ENCODE assay signal across 1 cellular context in genomic region chr3:186930143-186930638, GRCh38.
TF ChIP-seq lines count a peak whose summit lies in the region.

A gene with protein sequence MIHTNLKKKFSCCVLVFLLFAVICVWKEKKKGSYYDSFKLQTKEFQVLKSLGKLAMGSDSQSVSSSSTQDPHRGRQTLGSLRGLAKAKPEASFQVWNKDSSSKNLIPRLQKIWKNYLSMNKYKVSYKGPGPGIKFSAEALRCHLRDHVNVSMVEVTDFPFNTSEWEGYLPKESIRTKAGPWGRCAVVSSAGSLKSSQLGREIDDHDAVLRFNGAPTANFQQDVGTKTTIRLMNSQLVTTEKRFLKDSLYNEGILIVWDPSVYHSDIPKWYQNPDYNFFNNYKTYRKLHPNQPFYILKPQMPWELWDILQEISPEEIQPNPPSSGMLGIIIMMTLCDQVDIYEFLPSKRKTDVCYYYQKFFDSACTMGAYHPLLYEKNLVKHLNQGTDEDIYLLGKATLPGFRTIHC (plus strand): TSS chr3:186930526. CDS start chr3:187042704, 112,178 bp downstream.

TF ChIP-seq in GM12878, 131 proteins besides CTCF, POLR2A, EP300 and RAD21 (continued from another document and continues in another):
- TF ChIP-seq, protein P1, sequence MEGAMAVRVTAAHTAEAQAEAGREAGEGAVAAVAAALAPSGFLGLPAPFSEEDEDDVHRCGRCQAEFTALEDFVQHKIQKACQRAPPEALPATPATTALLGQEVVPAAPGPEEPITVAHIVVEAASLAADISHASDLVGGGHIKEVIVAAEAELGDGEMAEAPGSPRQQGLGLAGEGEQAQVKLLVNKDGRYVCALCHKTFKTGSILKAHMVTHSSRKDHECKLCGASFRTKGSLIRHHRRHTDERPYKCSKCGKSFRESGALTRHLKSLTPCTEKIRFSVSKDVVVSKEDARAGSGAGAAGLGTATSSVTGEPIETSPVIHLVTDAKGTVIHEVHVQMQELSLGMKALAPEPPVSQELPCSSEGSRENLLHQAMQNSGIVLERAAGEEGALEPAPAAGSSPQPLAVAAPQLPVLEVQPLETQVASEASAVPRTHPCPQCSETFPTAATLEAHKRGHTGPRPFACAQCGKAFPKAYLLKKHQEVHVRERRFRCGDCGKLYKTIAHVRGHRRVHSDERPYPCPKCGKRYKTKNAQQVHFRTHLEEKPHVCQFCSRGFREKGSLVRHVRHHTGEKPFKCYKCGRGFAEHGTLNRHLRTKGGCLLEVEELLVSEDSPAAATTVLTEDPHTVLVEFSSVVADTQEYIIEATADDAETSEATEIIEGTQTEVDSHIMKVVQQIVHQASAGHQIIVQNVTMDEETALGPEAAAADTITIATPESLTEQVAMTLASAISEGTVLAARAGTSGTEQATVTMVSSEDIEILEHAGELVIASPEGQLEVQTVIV (IDR thresholded peaks at IDR 0.05; ENCODE audit: borderline replicate concordance, partially characterized antibody): no peak
- TF ChIP-seq, protein P2, sequence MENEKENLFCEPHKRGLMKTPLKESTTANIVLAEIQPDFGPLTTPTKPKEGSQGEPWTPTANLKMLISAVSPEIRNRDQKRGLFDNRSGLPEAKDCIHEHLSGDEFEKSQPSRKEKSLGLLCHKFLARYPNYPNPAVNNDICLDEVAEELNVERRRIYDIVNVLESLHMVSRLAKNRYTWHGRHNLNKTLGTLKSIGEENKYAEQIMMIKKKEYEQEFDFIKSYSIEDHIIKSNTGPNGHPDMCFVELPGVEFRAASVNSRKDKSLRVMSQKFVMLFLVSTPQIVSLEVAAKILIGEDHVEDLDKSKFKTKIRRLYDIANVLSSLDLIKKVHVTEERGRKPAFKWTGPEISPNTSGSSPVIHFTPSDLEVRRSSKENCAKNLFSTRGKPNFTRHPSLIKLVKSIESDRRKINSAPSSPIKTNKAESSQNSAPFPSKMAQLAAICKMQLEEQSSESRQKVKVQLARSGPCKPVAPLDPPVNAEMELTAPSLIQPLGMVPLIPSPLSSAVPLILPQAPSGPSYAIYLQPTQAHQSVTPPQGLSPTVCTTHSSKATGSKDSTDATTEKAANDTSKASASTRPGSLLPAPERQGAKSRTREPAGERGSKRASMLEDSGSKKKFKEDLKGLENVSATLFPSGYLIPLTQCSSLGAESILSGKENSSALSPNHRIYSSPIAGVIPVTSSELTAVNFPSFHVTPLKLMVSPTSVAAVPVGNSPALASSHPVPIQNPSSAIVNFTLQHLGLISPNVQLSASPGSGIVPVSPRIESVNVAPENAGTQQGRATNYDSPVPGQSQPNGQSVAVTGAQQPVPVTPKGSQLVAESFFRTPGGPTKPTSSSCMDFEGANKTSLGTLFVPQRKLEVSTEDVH (IDR thresholded peaks at IDR 0.05; ENCODE audit: low read depth, partially characterized antibody): no peak
- no peak for TF ChIP-seq RBBP5 (conservative IDR thresholded peaks at IDR 0.05)
- no peak for TF ChIP-seq SPI1 (IDR thresholded peaks at IDR 0.05; ENCODE audit: borderline replicate concordance, insufficient read depth, low read depth, low read length)
- no peak for TF ChIP-seq ZNF207 (IDR thresholded peaks at IDR 0.05; ENCODE audit: borderline replicate concordance)
- peak; percentile 24; the same call in 1 of the 2 replicates for TF ChIP-seq NRF1 (conservative IDR thresholded peaks at IDR 0.05; ENCODE audit: low read depth, low read length)
- TF ChIP-seq SMC3 (IDR thresholded peaks at IDR 0.05; ENCODE audit: borderline replicate concordance, low read length): peak; percentile 22; the same call in 1 of the 2 replicates
- no peak for TF ChIP-seq BMI1 (IDR thresholded peaks at IDR 0.05; ENCODE audit: borderline replicate concordance)
- peak; percentile 9 for TF ChIP-seq SP1 (IDR thresholded peaks at IDR 0.05; ENCODE audit: low read depth, low read length)
- TF ChIP-seq RFX5 (IDR thresholded peaks at IDR 0.05; ENCODE audit: low read depth, low read length): no peak
- no peak for TF ChIP-seq MTA2 (IDR thresholded peaks at IDR 0.05; ENCODE audit: low read depth)
- TF ChIP-seq EED (IDR thresholded peaks at IDR 0.05; ENCODE audit: low read depth): peak; percentile 14; the same call in 1 of the 2 replicates
- no peak for TF ChIP-seq CBFB (IDR thresholded peaks at IDR 0.05; ENCODE audit: low read depth)
- TF ChIP-seq E2F4 (IDR thresholded peaks at IDR 0.05; ENCODE audit: low read depth, low read length): no peak
- TF ChIP-seq TBL1XR1 (IDR thresholded peaks at IDR 0.05; ENCODE audit: low read depth, low read length): 0 out of 2 replicates have a peak, but pooled peaks have one; percentile 12
- TF ChIP-seq ATF3 (IDR thresholded peaks at IDR 0.05; ENCODE audit: borderline replicate concordance, extremely low read depth, low read depth, low read length): no peak
- TF ChIP-seq STAT1 (conservative IDR thresholded peaks at IDR 0.05): no peak
- no peak for TF ChIP-seq JUND (IDR thresholded peaks at IDR 0.05; ENCODE audit: low read depth, low read length)
- TF ChIP-seq PAX5 (IDR thresholded peaks at IDR 0.05; ENCODE audit: borderline replicate concordance, low read depth, low read length): no peak
- TF ChIP-seq NR2C1 (IDR thresholded peaks at IDR 0.05): no peak
- no peak for TF ChIP-seq CEBPB (IDR thresholded peaks at IDR 0.05; ENCODE audit: borderline replicate concordance in 1 of 2, low read depth in 2 of 2, low read length in 2 of 2)
- no peak for TF ChIP-seq CHD4 (IDR thresholded peaks at IDR 0.05)
- no peak for TF ChIP-seq HDAC2 (IDR thresholded peaks at IDR 0.05)
- no peak for TF ChIP-seq HDAC6 (IDR thresholded peaks at IDR 0.05; ENCODE audit: unreplicated experiment)
- TF ChIP-seq ZBTB11 (CRISPR knock-in tag; IDR thresholded peaks at IDR 0.05): no peak
- TF ChIP-seq NFXL1 (IDR thresholded peaks at IDR 0.05; ENCODE audit: borderline replicate concordance): no peak
- TF ChIP-seq MXI1 (IDR thresholded peaks at IDR 0.05; ENCODE audit: low read depth, low read length): peak; percentile 9; the same call in 1 of the 2 replicates
- no peak for TF ChIP-seq POLR2AphosphoS2 (IDR thresholded peaks at IDR 0.05; ENCODE audit: low read depth, low read length)
- no peak for TF ChIP-seq JUNB (IDR thresholded peaks at IDR 0.05)
- TF ChIP-seq BRCA1 (IDR thresholded peaks at IDR 0.05; ENCODE audit: low read depth, low read length): no peak
- TF ChIP-seq PAX8 (IDR thresholded peaks at IDR 0.05): no peak
- TF ChIP-seq KLF5 (IDR thresholded peaks at IDR 0.05; ENCODE audit: partially characterized antibody): no peak
- no peak for TF ChIP-seq CUX1 (IDR thresholded peaks at IDR 0.05; ENCODE audit: insufficient replicate concordance, low read depth, low read length)
- TF ChIP-seq TCF7 (IDR thresholded peaks at IDR 0.05; ENCODE audit: borderline replicate concordance): no peak
- peak; percentile 62; the same call in 1 of the 2 replicates for TF ChIP-seq POLR2AphosphoS5 (IDR thresholded peaks at IDR 0.05; ENCODE audit: low read length)
- TF ChIP-seq IKZF1 (conservative IDR thresholded peaks at IDR 0.05): peak; percentile 80
- no peak for TF ChIP-seq STAT3 (IDR thresholded peaks at IDR 0.05; ENCODE audit: low read depth, low read length)
- TF ChIP-seq ZSCAN29 (IDR thresholded peaks at IDR 0.05): no peak
- peak in 1 of 2 experiments; percentile 77; a peak in 2 of 4 replicates for TF ChIP-seq ETV6 (conservative IDR thresholded peaks at IDR 0.05 in 1 of 2, IDR thresholded peaks at IDR 0.05 in 1 of 2; ENCODE audit: borderline replicate concordance in 1 of 2, low read depth in 1 of 2)
- no peak for TF ChIP-seq PRDM15 (CRISPR knock-in tag; IDR thresholded peaks at IDR 0.05)
- no peak for TF ChIP-seq TAF1 (IDR thresholded peaks at IDR 0.05; ENCODE audit: borderline replicate concordance, low read depth, low read length)
- no peak for TF ChIP-seq EZH2 (IDR thresholded peaks at IDR 0.05; ENCODE audit: borderline replicate concordance, control insufficient read depth, low read depth, low read length)
- TF ChIP-seq GABPA (IDR thresholded peaks at IDR 0.05; ENCODE audit: low read depth): no peak
- 0 out of 2 replicates have a peak, but pooled peaks have one; percentile 17 for TF ChIP-seq LARP7 (IDR thresholded peaks at IDR 0.05)
- TF ChIP-seq CHD2 (IDR thresholded peaks at IDR 0.05; ENCODE audit: borderline replicate concordance, low read depth, low read length): no peak
- no peak for TF ChIP-seq ESRRA (IDR thresholded peaks at IDR 0.05; ENCODE audit: low read length)
